22 cellular contexts compared by ENCODE assay signal in genomic region chr7:107968449-107968848, GRCh38. TPM values are rescaled to one million over a fixed set of nuclear protein-coding genes. Genes with fewer than 3 reads are reported as not detected.
"Had no signal": no experiment of that assay in that cellular context is flagged by ENCODE, and none has a peak within 500 bp of the region (broad histone marks: within the 10 kb centered on the region; RNA-seq: fewer than 3 reads in every experiment).

No MANE protein-coding gene starts in this region.

- H3K9ac ChIP-seq: parathyroid adenoma had no signal

- H3K4me1 ChIP-seq: parathyroid adenoma had no signal

- H3K27ac ChIP-seq: cardiac muscle cell, coronary artery, lower lobe of right lung, neutrophil, parathyroid adenoma, right atrium auricular region had no signal

- H3K4me3 ChIP-seq: cardiac muscle cell, coronary artery, esophagus squamous epithelium, heart right ventricle, lower lobe of right lung, right atrium auricular region had no signal

- H3K9me3 ChIP-seq: esophagus squamous epithelium, heart right ventricle, lower lobe of right lung, neutrophil, right atrium auricular region had no signal

- H3K36me3 ChIP-seq: cardiac muscle cell, neutrophil had no signal

- H3K79me2 ChIP-seq: parathyroid adenoma had no signal

- DNase-seq: dermis blood vessel endothelial cell; effector memory CD4-positive, alpha-beta T cell; esophagus squamous epithelium; heart right ventricle; hypothalamus; immature natural killer cell; islet precursor cell; kidney glomerular epithelial cell; left colon; left ventricle myocardium superior; lower lobe of right lung; naive B cell; small intestine; stimulated activated CD4-positive, alpha-beta T cell treated with anti-CD3 and anti-CD28 coated beads, Interleukin-15, amount 100 ng/mL, for 24 hours; stimulated activated CD4-positive, alpha-beta T cell treated with anti-CD3 and anti-CD28 coated beads, Interleukin-2, amount 100 ng/mL, for 48 hours; stimulated activated naive B cell treated with anti-CD40 and anti-IgM and Interleukin-4, amounts not matched to agents 10 μg/mL and 1 μg/mL and 100 μg/mL, for 72 hours had no signal

- H3K27me3 ChIP-seq: cardiac muscle cell, esophagus squamous epithelium, heart right ventricle, neutrophil, right atrium auricular region had no signal

RNA-seq across cellular contexts. Expression of gene LAMB1, which starts 34.5 kb away (rescaled TPM):
- total RNA-seq: natural killer cell treated with Interleukin-12 subunit alpha and Interleukin-12 subunit beta and Interleukin-15 and Interleukin-18, amount 100 ng/mL, for 72 hours had no signal
